Comparison of ENCODE assay signal across 8 cellular contexts in the genomic region with DNA sequence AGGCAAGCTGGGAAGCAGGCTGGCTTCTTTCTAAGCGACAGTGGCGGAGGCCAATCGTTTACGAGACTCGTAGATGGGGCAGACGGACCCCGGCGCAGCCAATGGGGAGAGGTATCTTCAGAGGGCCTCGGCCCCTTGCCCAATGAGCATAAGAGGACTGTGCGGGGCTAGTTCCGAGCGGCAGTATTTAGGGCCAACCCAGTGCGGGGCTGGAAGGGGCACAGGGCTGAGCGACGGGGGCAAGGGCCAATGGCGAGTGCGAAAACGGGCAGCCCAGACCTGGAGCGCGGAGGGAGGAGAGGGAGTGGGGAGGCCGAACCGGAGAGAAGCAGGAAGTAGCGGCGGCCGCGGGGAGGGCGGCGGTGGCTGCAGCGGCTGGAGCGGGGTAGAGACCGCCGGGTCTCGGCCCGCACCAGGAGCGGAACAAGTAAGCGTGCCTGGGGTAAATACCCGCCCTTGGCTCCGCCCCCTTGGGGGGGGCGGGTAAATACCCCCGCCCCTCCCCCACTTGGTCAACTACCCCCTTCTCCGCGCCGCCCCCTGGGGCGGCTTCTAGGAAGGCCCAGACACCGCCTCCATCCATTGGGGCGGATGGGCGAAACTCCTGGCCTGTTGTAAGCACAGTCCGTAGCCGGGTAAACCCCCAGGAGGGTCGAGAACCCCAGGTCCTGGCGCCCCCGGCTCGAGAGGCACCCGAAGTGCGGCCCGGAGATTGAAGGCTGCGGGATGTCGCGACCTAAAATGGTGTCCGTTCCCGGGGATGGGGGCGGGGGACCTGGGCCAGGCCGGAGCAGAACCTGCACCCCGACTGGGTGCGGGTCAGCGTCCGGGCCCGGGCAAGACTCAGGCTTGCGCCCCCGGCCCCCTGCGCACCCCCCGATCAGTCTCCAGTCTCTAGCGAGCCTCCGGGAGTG. TPM values are rescaled to one million over a fixed set of nuclear protein-coding genes. Genes with fewer than 3 reads are reported as not detected.
A peak's percentile ranks its signal among the peaks of the same experiment; 100 is the strongest.
DNase-seq lines count a peak whose midpoint lies in the region; ATAC-seq and TF ChIP-seq lines count a peak whose summit lies in the region.

A gene with protein sequence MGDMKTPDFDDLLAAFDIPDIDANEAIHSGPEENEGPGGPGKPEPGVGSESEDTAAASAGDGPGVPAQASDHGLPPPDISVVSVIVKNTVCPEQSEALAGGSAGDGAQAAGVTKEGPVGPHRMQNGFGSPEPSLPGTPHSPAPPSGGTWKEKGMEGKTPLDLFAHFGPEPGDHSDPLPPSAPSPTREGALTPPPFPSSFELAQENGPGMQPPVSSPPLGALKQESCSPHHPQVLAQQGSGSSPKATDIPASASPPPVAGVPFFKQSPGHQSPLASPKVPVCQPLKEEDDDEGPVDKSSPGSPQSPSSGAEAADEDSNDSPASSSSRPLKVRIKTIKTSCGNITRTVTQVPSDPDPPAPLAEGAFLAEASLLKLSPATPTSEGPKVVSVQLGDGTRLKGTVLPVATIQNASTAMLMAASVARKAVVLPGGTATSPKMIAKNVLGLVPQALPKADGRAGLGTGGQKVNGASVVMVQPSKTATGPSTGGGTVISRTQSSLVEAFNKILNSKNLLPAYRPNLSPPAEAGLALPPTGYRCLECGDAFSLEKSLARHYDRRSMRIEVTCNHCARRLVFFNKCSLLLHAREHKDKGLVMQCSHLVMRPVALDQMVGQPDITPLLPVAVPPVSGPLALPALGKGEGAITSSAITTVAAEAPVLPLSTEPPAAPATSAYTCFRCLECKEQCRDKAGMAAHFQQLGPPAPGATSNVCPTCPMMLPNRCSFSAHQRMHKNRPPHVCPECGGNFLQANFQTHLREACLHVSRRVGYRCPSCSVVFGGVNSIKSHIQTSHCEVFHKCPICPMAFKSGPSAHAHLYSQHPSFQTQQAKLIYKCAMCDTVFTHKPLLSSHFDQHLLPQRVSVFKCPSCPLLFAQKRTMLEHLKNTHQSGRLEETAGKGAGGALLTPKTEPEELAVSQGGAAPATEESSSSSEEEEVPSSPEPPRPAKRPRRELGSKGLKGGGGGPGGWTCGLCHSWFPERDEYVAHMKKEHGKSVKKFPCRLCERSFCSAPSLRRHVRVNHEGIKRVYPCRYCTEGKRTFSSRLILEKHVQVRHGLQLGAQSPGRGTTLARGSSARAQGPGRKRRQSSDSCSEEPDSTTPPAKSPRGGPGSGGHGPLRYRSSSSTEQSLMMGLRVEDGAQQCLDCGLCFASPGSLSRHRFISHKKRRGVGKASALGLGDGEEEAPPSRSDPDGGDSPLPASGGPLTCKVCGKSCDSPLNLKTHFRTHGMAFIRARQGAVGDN (plus strand): TSS at position 331 of the 914 bp plus-strand sequence. CDS start 3,993 bp downstream, outside the sequence.

- POLR2A ChIA-PET in activated CD4-positive, alpha-beta T cell treated with anti-CD3 and anti-CD28 coated beads, Interleukin-2, amount 10 ng/mL, durations not matched to agents 7 days and 5 days (lab: Charles Lee), result interaction anchor here (0.6 to 1.6 kb wide), 4 partner anchors 29 to 93 kb away, joined by 3 to 6 read pairs (median 4); a partner anchor contains a TSS

- H3K36me3 Mint-ChIP-seq in activated CD4-positive, alpha-beta T cell treated with anti-CD3 and anti-CD28 coated beads, Interleukin-2, amount 10 ng/mL, durations not matched to agents 7 days and 5 days (ENCODE audit: low read depth), result peaks cover 14% of the 10 kb centered on the region

- no peaks in the 10 kb centered on the region for H3K27me3 ChIP-seq in BLaER1 treated with 17β-estradiol and CSF1 and Interleukin-3, amounts not matched to agents 10 nM and 100 nM
- no peaks in the 10 kb centered on the region for H3K27me3 ChIP-seq in layer of hippocampus (ENCODE audit: control insufficient read depth, insufficient read depth, low read length)

- H3K9ac ChIP-seq in BLaER1 treated with 17β-estradiol and CSF1 and Interleukin-3, amounts not matched to agents 10 nM and 100 nM, result peak within 1 kb of the TSS; percentile 89 to 97 (median 92)

- peak within 1 kb of the TSS; percentile 80 to 96 (median 93) for H3K27ac ChIP-seq in BLaER1 treated with 17β-estradiol and CSF1 and Interleukin-3, amounts not matched to agents 10 nM and 100 nM
- H3K27ac ChIP-seq in coronary artery (peak within 1 kb of the TSS; percentile 90 to 99), layer of hippocampus (ENCODE audit: low read depth, low read length) (peak within 1 kb of the TSS; percentile 98)

- DNase-seq in NCI-H69 (lab: John Stamatoyannopoulos, UW), result peak; percentile 100
- DNase-seq in activated CD4-positive, alpha-beta T cell treated with anti-CD3 and anti-CD28 coated beads, Interleukin-2, amount 10 ng/mL, durations not matched to agents 7 days and 5 days, result peak; percentile 99
- DNase-seq in coronary artery (ENCODE audit: low spot score), result peak; percentile 100
- peak; percentile 92 to 95 for DNase-seq in stimulated activated CD4-positive, alpha-beta T cell treated with anti-CD3 and anti-CD28 coated beads, Interleukin-1b, Interleukin-23, amount 100 ng/mL, for 4 hours (ENCODE audit: low read depth in 2 of 2)

- H3K4me3 ChIP-seq in BLaER1 treated with 17β-estradiol and CSF1 and Interleukin-3, amounts not matched to agents 10 nM and 100 nM, result peak within 1 kb of the TSS; percentile 71 to 94 (median 88)
- H3K4me3 ChIP-seq in coronary artery, result peak within 1 kb of the TSS; percentile 91

- H3K4me1 Mint-ChIP-seq in activated CD4-positive, alpha-beta T cell treated with anti-CD3 and anti-CD28 coated beads, Interleukin-2, amount 10 ng/mL, durations not matched to agents 7 days and 5 days, result peaks cover 24% of the 10 kb centered on the region

- CTCF ChIA-PET in activated CD4-positive, alpha-beta T cell treated with anti-CD3 and anti-CD28 coated beads, Interleukin-2, amount 10 ng/mL, durations not matched to agents 7 days and 5 days (lab: Charles Lee), result interaction anchor here (0.5 to 2.2 kb wide), 17 partner anchors 10 to 384 kb away, joined by 3 to 12 read pairs (median 3); no protein-coding TSS in a partner anchor

- H3K4me1 ChIP-seq in BLaER1 treated with 17β-estradiol and CSF1 and Interleukin-3, amounts not matched to agents 10 nM and 100 nM, result peaks cover 26 to 61% (median 54%) of the 10 kb centered on the region in 10 experiments

- H3K4me2 ChIP-seq in BLaER1 treated with 17β-estradiol and CSF1 and Interleukin-3, amounts not matched to agents 10 nM and 100 nM, result peak within 1 kb of the TSS; percentile 93 to 100 (median 97)

- no peak for TF ChIP-seq CTCF in coronary artery (IDR thresholded peaks at IDR 0.05)

- peak; percentile 84 for ATAC-seq in GM19328 (IDR thresholded peaks at IDR 0.05; ENCODE audit: unreplicated experiment)
- peak; percentile 79 for ATAC-seq in HG03520 (IDR thresholded peaks at IDR 0.05; ENCODE audit: unreplicated experiment)

- no peaks in the 10 kb centered on the region for H3K9me3 ChIP-seq in BLaER1 treated with 17β-estradiol and CSF1 and Interleukin-3, amounts not matched to agents 10 nM and 100 nM (replicated peaks in 1 of 11)

- H4K20me1 ChIP-seq in BLaER1 treated with 17β-estradiol and CSF1 and Interleukin-3, amounts not matched to agents 10 nM and 100 nM, result peaks cover 21 to 46% (median 39%) of the 10 kb centered on the region in 11 experiments

- H3K4me3 Mint-ChIP-seq in activated CD4-positive, alpha-beta T cell treated with anti-CD3 and anti-CD28 coated beads, Interleukin-2, amount 10 ng/mL, durations not matched to agents 7 days and 5 days, result peak within 1 kb of the TSS; percentile 99

- peak within 1 kb of the TSS; percentile 99 for H3K27ac Mint-ChIP-seq in activated CD4-positive, alpha-beta T cell treated with anti-CD3 and anti-CD28 coated beads, Interleukin-2, amount 10 ng/mL, durations not matched to agents 7 days and 5 days

- H3K27me3 Mint-ChIP-seq in activated CD4-positive, alpha-beta T cell treated with anti-CD3 and anti-CD28 coated beads, Interleukin-2, amount 10 ng/mL, durations not matched to agents 7 days and 5 days, result no peaks in the 10 kb centered on the region

- peaks cover 26 to 32% (median 28%) of the 10 kb centered on the region in 11 experiments for H3K36me3 ChIP-seq in BLaER1 treated with 17β-estradiol and CSF1 and Interleukin-3, amounts not matched to agents 10 nM and 100 nM

- H3K9me3 Mint-ChIP-seq in activated CD4-positive, alpha-beta T cell treated with anti-CD3 and anti-CD28 coated beads, Interleukin-2, amount 10 ng/mL, durations not matched to agents 7 days and 5 days, result no peaks in the 10 kb centered on the region

RNA-seq across cellular contexts. Expression of the gene that starts here (rescaled TPM):
- total RNA-seq in activated CD4-positive, alpha-beta T cell treated with anti-CD3 and anti-CD28 coated beads, Interleukin-2, amount 10 ng/mL, durations not matched to agents 7 days and 5 days, result 10 to 100 TPM; 27.4 to 27.7 TPM

Comparison
In these comparisons a context has a peak if more than half of its experiments do, and no peak if none do; other contexts are left out.
1. Peak in every context shown above with its lines: DNase-seq, ATAC-seq, H3K4me3 ChIP-seq and H3K27ac ChIP-seq.